ENCODE assay signal across 1 cellular context in genomic region chr15:44979617-44980339, GRCh38.
TF ChIP-seq lines count a peak whose summit lies in the region.

No MANE protein-coding gene starts in this region.

TF ChIP-seq in HepG2, 621 proteins besides CTCF, POLR2A, EP300 and RAD21 (continued from another document):
- TF ChIP-seq, protein P1, sequence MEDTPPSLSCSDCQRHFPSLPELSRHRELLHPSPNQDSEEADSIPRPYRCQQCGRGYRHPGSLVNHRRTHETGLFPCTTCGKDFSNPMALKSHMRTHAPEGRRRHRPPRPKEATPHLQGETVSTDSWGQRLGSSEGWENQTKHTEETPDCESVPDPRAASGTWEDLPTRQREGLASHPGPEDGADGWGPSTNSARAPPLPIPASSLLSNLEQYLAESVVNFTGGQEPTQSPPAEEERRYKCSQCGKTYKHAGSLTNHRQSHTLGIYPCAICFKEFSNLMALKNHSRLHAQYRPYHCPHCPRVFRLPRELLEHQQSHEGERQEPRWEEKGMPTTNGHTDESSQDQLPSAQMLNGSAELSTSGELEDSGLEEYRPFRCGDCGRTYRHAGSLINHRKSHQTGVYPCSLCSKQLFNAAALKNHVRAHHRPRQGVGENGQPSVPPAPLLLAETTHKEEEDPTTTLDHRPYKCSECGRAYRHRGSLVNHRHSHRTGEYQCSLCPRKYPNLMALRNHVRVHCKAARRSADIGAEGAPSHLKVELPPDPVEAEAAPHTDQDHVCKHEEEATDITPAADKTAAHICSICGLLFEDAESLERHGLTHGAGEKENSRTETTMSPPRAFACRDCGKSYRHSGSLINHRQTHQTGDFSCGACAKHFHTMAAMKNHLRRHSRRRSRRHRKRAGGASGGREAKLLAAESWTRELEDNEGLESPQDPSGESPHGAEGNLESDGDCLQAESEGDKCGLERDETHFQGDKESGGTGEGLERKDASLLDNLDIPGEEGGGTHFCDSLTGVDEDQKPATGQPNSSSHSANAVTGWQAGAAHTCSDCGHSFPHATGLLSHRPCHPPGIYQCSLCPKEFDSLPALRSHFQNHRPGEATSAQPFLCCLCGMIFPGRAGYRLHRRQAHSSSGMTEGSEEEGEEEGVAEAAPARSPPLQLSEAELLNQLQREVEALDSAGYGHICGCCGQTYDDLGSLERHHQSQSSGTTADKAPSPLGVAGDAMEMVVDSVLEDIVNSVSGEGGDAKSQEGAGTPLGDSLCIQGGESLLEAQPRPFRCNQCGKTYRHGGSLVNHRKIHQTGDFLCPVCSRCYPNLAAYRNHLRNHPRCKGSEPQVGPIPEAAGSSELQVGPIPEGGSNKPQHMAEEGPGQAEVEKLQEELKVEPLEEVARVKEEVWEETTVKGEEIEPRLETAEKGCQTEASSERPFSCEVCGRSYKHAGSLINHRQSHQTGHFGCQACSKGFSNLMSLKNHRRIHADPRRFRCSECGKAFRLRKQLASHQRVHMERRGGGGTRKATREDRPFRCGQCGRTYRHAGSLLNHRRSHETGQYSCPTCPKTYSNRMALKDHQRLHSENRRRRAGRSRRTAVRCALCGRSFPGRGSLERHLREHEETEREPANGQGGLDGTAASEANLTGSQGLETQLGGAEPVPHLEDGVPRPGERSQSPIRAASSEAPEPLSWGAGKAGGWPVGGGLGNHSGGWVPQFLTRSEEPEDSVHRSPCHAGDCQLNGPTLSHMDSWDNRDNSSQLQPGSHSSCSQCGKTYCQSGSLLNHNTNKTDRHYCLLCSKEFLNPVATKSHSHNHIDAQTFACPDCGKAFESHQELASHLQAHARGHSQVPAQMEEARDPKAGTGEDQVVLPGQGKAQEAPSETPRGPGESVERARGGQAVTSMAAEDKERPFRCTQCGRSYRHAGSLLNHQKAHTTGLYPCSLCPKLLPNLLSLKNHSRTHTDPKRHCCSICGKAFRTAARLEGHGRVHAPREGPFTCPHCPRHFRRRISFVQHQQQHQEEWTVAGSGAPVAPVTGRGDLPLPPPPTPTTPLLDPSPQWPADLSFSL (CRISPR knock-in tag; IDR thresholded peaks at IDR 0.05) = peak; percentile 88
- TF ChIP-seq ELF3 (CRISPR knock-in tag; IDR thresholded peaks at IDR 0.05) (peak; percentile 53; the same call in 1 of the 2 replicates), GFI1 (CRISPR knock-in tag; IDR thresholded peaks at IDR 0.05; ENCODE audit: borderline replicate concordance) (peak; percentile 98), BRF2 (CRISPR knock-in tag; IDR thresholded peaks at IDR 0.05) (0 out of 2 replicates have a peak, but pooled peaks have one; percentile 27), ZNF788 (CRISPR knock-in tag; IDR thresholded peaks at IDR 0.05; ENCODE audit: borderline replicate concordance) (peak; percentile 29; the same call in 1 of the 2 replicates), DRAP1 (CRISPR knock-in tag; IDR thresholded peaks at IDR 0.05) (peak; percentile 32; the same call in 1 of the 2 replicates)
- TF ChIP-seq, protein P2, sequence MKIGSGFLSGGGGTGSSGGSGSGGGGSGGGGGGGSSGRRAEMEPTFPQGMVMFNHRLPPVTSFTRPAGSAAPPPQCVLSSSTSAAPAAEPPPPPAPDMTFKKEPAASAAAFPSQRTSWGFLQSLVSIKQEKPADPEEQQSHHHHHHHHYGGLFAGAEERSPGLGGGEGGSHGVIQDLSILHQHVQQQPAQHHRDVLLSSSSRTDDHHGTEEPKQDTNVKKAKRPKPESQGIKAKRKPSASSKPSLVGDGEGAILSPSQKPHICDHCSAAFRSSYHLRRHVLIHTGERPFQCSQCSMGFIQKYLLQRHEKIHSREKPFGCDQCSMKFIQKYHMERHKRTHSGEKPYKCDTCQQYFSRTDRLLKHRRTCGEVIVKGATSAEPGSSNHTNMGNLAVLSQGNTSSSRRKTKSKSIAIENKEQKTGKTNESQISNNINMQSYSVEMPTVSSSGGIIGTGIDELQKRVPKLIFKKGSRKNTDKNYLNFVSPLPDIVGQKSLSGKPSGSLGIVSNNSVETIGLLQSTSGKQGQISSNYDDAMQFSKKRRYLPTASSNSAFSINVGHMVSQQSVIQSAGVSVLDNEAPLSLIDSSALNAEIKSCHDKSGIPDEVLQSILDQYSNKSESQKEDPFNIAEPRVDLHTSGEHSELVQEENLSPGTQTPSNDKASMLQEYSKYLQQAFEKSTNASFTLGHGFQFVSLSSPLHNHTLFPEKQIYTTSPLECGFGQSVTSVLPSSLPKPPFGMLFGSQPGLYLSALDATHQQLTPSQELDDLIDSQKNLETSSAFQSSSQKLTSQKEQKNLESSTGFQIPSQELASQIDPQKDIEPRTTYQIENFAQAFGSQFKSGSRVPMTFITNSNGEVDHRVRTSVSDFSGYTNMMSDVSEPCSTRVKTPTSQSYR (CRISPR knock-in tag; IDR thresholded peaks at IDR 0.05; ENCODE audit: borderline replicate concordance) = peak; percentile 14; the same call in 1 of the 2 replicates
